ENCODE assay signal across 1 cellular context in genomic region chr1:208174736-208175507, GRCh38.
TF ChIP-seq lines count a peak whose summit lies in the region.

No MANE protein-coding gene starts in this region.

TF ChIP-seq in HepG2, 621 proteins besides CTCF, POLR2A, EP300 and RAD21 (continued from another document and continues in another):
- no peak for TF ChIP-seq ARID4A (CRISPR knock-in tag; IDR thresholded peaks at IDR 0.05; ENCODE audit: borderline replicate concordance)
- no peak for TF ChIP-seq SOX13 (IDR thresholded peaks at IDR 0.05)
- TF ChIP-seq SOX13 (CRISPR knock-in tag; conservative IDR thresholded peaks at IDR 0.05 in 1 of 2, IDR thresholded peaks at IDR 0.05 in 1 of 2) = peak in 1 of 2 experiments; percentile 56; a peak in 1 of 4 replicates
- TF ChIP-seq MEIS1 (CRISPR knock-in tag; IDR thresholded peaks at IDR 0.05; ENCODE audit: borderline replicate concordance) = no peak
- TF ChIP-seq ZNF121 (CRISPR knock-in tag; IDR thresholded peaks at IDR 0.05) = no peak
- no peak for TF ChIP-seq ELF1 (CRISPR knock-in tag; IDR thresholded peaks at IDR 0.05)
- no peak for TF ChIP-seq PRDM10 (CRISPR knock-in tag; IDR thresholded peaks at IDR 0.05; ENCODE audit: low read depth)
- TF ChIP-seq ZBTB34 (CRISPR knock-in tag; IDR thresholded peaks at IDR 0.05) = no peak
- no peak for TF ChIP-seq ZNF766 (CRISPR knock-in tag; IDR thresholded peaks at IDR 0.05; ENCODE audit: borderline replicate concordance)
- TF ChIP-seq ZNF703 (CRISPR knock-in tag; IDR thresholded peaks at IDR 0.05; ENCODE audit: borderline replicate concordance) = no peak
- TF ChIP-seq FOXA3 (CRISPR knock-in tag; IDR thresholded peaks at IDR 0.05) = peak; percentile 15; the same call in 1 of the 2 replicates
- no peak for TF ChIP-seq ZNF546 (CRISPR knock-in tag; conservative IDR thresholded peaks at IDR 0.05)
- TF ChIP-seq ZNF160 (CRISPR knock-in tag; IDR thresholded peaks at IDR 0.05) = no peak
- 0 out of 2 replicates have a peak, but pooled peaks have one; percentile 39 for TF ChIP-seq ZNF572 (CRISPR knock-in tag; IDR thresholded peaks at IDR 0.05)
- TF ChIP-seq ZNF367 (CRISPR knock-in tag; IDR thresholded peaks at IDR 0.05; ENCODE audit: borderline replicate concordance) = no peak
- no peak for TF ChIP-seq ZNF614 (CRISPR knock-in tag; IDR thresholded peaks at IDR 0.05; ENCODE audit: borderline replicate concordance)
- TF ChIP-seq ZNF607 (CRISPR knock-in tag; IDR thresholded peaks at IDR 0.05; ENCODE audit: borderline replicate concordance) = no peak
- no peak for TF ChIP-seq KLF16 (CRISPR knock-in tag; IDR thresholded peaks at IDR 0.05)
- TF ChIP-seq AHDC1 (CRISPR knock-in tag; IDR thresholded peaks at IDR 0.05; ENCODE audit: borderline replicate concordance) = no peak
- TF ChIP-seq PPARG (CRISPR knock-in tag; conservative IDR thresholded peaks at IDR 0.05) = no peak; the same call in 1 of the 2 replicates
- 0 out of 2 replicates have a peak, but pooled peaks have one; percentile 28 for TF ChIP-seq MED1 (CRISPR knock-in tag; IDR thresholded peaks at IDR 0.05)
- no peak for TF ChIP-seq GPN1 (CRISPR knock-in tag; IDR thresholded peaks at IDR 0.05; ENCODE audit: borderline replicate concordance)
- TF ChIP-seq HES4 (CRISPR knock-in tag; IDR thresholded peaks at IDR 0.05; ENCODE audit: borderline replicate concordance) = no peak
- TF ChIP-seq DNMT3B (CRISPR knock-in tag; conservative IDR thresholded peaks at IDR 0.05) = no peak
- TF ChIP-seq ZNF574 (CRISPR knock-in tag; IDR thresholded peaks at IDR 0.05) = 0 out of 2 replicates have a peak, but pooled peaks have one; percentile 31
- TF ChIP-seq ZFP90 (CRISPR knock-in tag; IDR thresholded peaks at IDR 0.05; ENCODE audit: borderline replicate concordance) = peak; percentile 44; the same call in 1 of the 2 replicates
- TF ChIP-seq ZNF12 (CRISPR knock-in tag; IDR thresholded peaks at IDR 0.05) = no peak
- TF ChIP-seq ZGPAT (CRISPR knock-in tag; IDR thresholded peaks at IDR 0.05) = no peak
- no peak for TF ChIP-seq ZNF761 (CRISPR knock-in tag; conservative IDR thresholded peaks at IDR 0.05)
- peak; percentile 29; the same call in 1 of the 2 replicates for TF ChIP-seq FOXP4 (CRISPR knock-in tag; IDR thresholded peaks at IDR 0.05)
- peak; percentile 34; the same call in 1 of the 2 replicates for TF ChIP-seq ZKSCAN8 (CRISPR knock-in tag; IDR thresholded peaks at IDR 0.05; ENCODE audit: borderline replicate concordance)
- TF ChIP-seq TEAD3 (CRISPR knock-in tag; optimal IDR thresholded peaks at IDR 0.05; ENCODE audit: borderline replicate concordance) = peak; percentile 96
- no peak for TF ChIP-seq MEF2D (CRISPR knock-in tag; IDR thresholded peaks at IDR 0.05)
- TF ChIP-seq BCL6 (CRISPR knock-in tag; IDR thresholded peaks at IDR 0.05) = peak; percentile 44; the same call in 1 of the 2 replicates
